In genomic region chr17:45246861-45247428, GRCh38 we compare ENCODE assay signal across 8 cellular contexts. TPM values are rescaled to one million over a fixed set of nuclear protein-coding genes. Genes with fewer than 3 reads are reported as not detected.
DNase-seq lines count a peak whose midpoint lies in the region; ATAC-seq and TF ChIP-seq lines count a peak whose summit lies in the region.

No MANE protein-coding gene starts in this region.

- peaks cover 9% of the 10 kb centered on the region for H3K36me3 Mint-ChIP-seq in endodermal cell (ENCODE audit: low read depth)
- H3K36me3 Mint-ChIP-seq in naive thymus-derived CD4-positive, alpha-beta T cell, result peaks cover 4 to 35% (median 7%) of the 10 kb centered on the region in 5 donors

- H3K27me3 Mint-ChIP-seq in endodermal cell (ENCODE audit: insufficient read depth), result peaks cover 28% of the 10 kb centered on the region
- no peaks in the 10 kb centered on the region for H3K27me3 Mint-ChIP-seq in naive thymus-derived CD4-positive, alpha-beta T cell

- H3K27ac ChIP-seq in endodermal cell (ENCODE audit: low read depth, low read length), result peak overlapping the region; percentile 66
- H3K27ac ChIP-seq in naive thymus-derived CD4-positive, alpha-beta T cell (ENCODE audit: low read depth, low read length), result peak overlapping the region; percentile 95

- H3K27ac Mint-ChIP-seq in endodermal cell, result peak overlapping the region; percentile 94
- H3K27ac Mint-ChIP-seq in naive thymus-derived CD4-positive, alpha-beta T cell, result peak overlapping the region; percentile 85 to 98 (median 96)

- WGBS in endodermal cell (ENCODE audit: insufficient coverage in 1 of 2, insufficient read length in 1 of 2), 2 experiments, result 3 to 7% methylated on average over 19 to 33 of the region's 33 CpGs

- DNase-seq in AG09319 (ENCODE audit: extremely low read depth, low read depth), result no peak
- DNase-seq in HAP-1 (ENCODE audit: low spot score in 2 of 2), result peak; percentile 45 to 74
- DNase-seq in SK-MEL-5 (ENCODE audit: low read depth, low spot score), result peak; percentile 45
- DNase-seq in endodermal cell, result peak; percentile 94
- DNase-seq in naive thymus-derived CD4-positive, alpha-beta T cell, result peak in 4 of 9 donors; percentile 80 to 85 (median 82)
- no peak for DNase-seq in NCI-H1092 treated with DMSO at 0.1 percent for 48 hours (lab: John Stamatoyannopoulos, UW)

- intact Hi-C loops in naive thymus-derived CD4-positive, alpha-beta T cell (cut with micrococcal nuclease), result loop anchor here (1.0 to 5.0 kb wide), 10 partner anchors 12 to 350 kb away; partner anchors contain the start of genes HEXIM1 (in 2 of the 2), EFTUD2 (in 1 of the 2), HEXIM2 (in 1 of the 2) and MAP3K14 (in 1 of the 2)

- H3K9ac ChIP-seq in endodermal cell (ENCODE audit: extremely low read depth, low read length, poor library complexity, severe bottlenecking), result peak overlapping the region; percentile 34

- H3K4me1 ChIP-seq in HAP-1, result peaks cover 4% of the 10 kb centered on the region
- peaks cover 3% of the 10 kb centered on the region for H3K4me1 ChIP-seq in endodermal cell (ENCODE audit: control insufficient read depth, insufficient read depth, low read length)
- peaks cover 26 to 42% of the 10 kb centered on the region in 2 donors for H3K4me1 ChIP-seq in naive thymus-derived CD4-positive, alpha-beta T cell (ENCODE audit: control insufficient read depth in 2 of 2, insufficient read depth in 2 of 2, low read length in 2 of 2)

- in situ Hi-C loops in HAP-1 (cut with MboI; ENCODE audit: low sequenced_read_pairs) (no loop called here), SK-MEL-5 (cut with HindIII; ENCODE audit: low pct_unique_long_range_greater_than_20kb, low sequenced_read_pairs) (no loop called here)

- peak overlapping the region; percentile 79 for H3K4me3 Mint-ChIP-seq in endodermal cell
- peak overlapping the region; percentile 88 to 93 (median 90) for H3K4me3 Mint-ChIP-seq in naive thymus-derived CD4-positive, alpha-beta T cell

- H3K4me1 Mint-ChIP-seq in endodermal cell, result peaks cover 13% of the 10 kb centered on the region
- peaks cover 28 to 62% (median 57%) of the 10 kb centered on the region in 7 donors for H3K4me1 Mint-ChIP-seq in naive thymus-derived CD4-positive, alpha-beta T cell

- H3K9me3 ChIP-seq in HAP-1, result no peaks in the 10 kb centered on the region
- no peaks in the 10 kb centered on the region for H3K9me3 ChIP-seq in endodermal cell (ENCODE audit: control insufficient read depth, low read length)
- H3K9me3 ChIP-seq in naive thymus-derived CD4-positive, alpha-beta T cell (ENCODE audit: control insufficient read depth in 2 of 3, low read length in 3 of 3), result no peaks in the 10 kb centered on the region

- H3K36me3 ChIP-seq in HAP-1 (replicated peaks) (no peaks in the 10 kb centered on the region), endodermal cell (ENCODE audit: control insufficient read depth, insufficient read depth, low read length) (peaks cover 4% of the 10 kb centered on the region)
- peaks cover 23 to 65% (median 30%) of the 10 kb centered on the region in 3 experiments for H3K36me3 ChIP-seq in naive thymus-derived CD4-positive, alpha-beta T cell (ENCODE audit: control insufficient read depth in 2 of 3, insufficient read depth in 3 of 3, low read length in 3 of 3)

- POLR2A ChIA-PET in naive thymus-derived CD4-positive, alpha-beta T cell (lab: Charles Lee), result interaction anchor here (0.6 to 34.3 kb wide), 13 partner anchors 8 to 1031 kb away, joined by 3 to 851 read pairs (median 4); partner anchors contain the start of genes FMNL1, HEXIM1 and MAP3K14

- ATAC-seq in naive thymus-derived CD4-positive, alpha-beta T cell, result peak; percentile 53
- ATAC-seq in HG03342 (IDR thresholded peaks at IDR 0.05; ENCODE audit: unreplicated experiment), result no peak
- no peak for ATAC-seq in GM18511 (IDR thresholded peaks at IDR 0.05; ENCODE audit: unreplicated experiment)

- CTCF ChIA-PET in naive thymus-derived CD4-positive, alpha-beta T cell (lab: Charles Lee), result interaction anchor here (0.6 to 4.2 kb wide), 12 partner anchors 11 to 111 kb away, joined by 3 to 35 read pairs (median 4); partner anchors contain the start of genes ACBD4 and FMNL1

- H3K27me3 ChIP-seq in HAP-1 (ENCODE audit: low read depth) (no peaks in the 10 kb centered on the region), endodermal cell (ENCODE audit: control insufficient read depth, insufficient read depth, low read length, poor library complexity, severe bottlenecking) (no peaks in the 10 kb centered on the region)
- H3K27me3 ChIP-seq in naive thymus-derived CD4-positive, alpha-beta T cell (ENCODE audit: control insufficient read depth in 2 of 2, insufficient read depth in 2 of 2, low read length in 2 of 2), result no peaks in the 10 kb centered on the region

- H3K9me3 Mint-ChIP-seq in endodermal cell, result no peaks in the 10 kb centered on the region
- no peaks in the 10 kb centered on the region for H3K9me3 Mint-ChIP-seq in naive thymus-derived CD4-positive, alpha-beta T cell

- TF ChIP-seq CTCF in AG09319 (IDR thresholded peaks at IDR 0.05; ENCODE audit: low read depth, low read length) (peak; percentile 53), endodermal cell (conservative IDR thresholded peaks at IDR 0.05) (peak; percentile 84)

- H3K4me3 ChIP-seq in HAP-1 (peak overlapping the region; percentile 81), endodermal cell (ENCODE audit: low read length) (peak overlapping the region; percentile 88)
- peak overlapping the region; percentile 89 for H3K4me3 ChIP-seq in naive thymus-derived CD4-positive, alpha-beta T cell (ENCODE audit: low read length)

RNA-seq across cellular contexts. Expression of gene SPATA32, which starts 14.9 kb away (rescaled TPM):
- not detected in 2 replicates for total RNA-seq in SK-MEL-5 (2014; rRNA removed; shearing (Covaris generic))
- not detected in 2 replicates for polyA plus RNA-seq in SK-MEL-5 (2015; cell fraction: cytosol; rRNA removed)
- polyA plus RNA-seq in SK-MEL-5 (2015; cell fraction: nucleus; rRNA removed), result not detected in 2 replicates
- under 1 TPM in 1 of 2 donors, not detected in 1; 0.18 TPM for total RNA-seq in endodermal cell
- polyA plus RNA-seq in endodermal cell (2013, experiment 1 of 2), result not detected
- polyA plus RNA-seq in endodermal cell (2013, experiment 2 of 2), result not detected
- 1 to 10 TPM in 1 of 5 experiments, under 1 TPM in 3, not detected in 1; 0.12 to 1.1 (median 0.58) TPM for total RNA-seq in naive thymus-derived CD4-positive, alpha-beta T cell
- under 1 TPM; 0.31 to 0.59 TPM for polyA plus RNA-seq in naive thymus-derived CD4-positive, alpha-beta T cell

RNA-seq across cellular contexts. Expression of gene FMNL1, which starts 25.3 kb away (rescaled TPM):
- 0.21 and 0.63 TPM in 2 replicates for total RNA-seq in SK-MEL-5 (2014; rRNA removed; shearing (Covaris generic))
- polyA plus RNA-seq in SK-MEL-5 (2015; cell fraction: cytosol; rRNA removed), result 1.0 and 1.6 TPM in 2 replicates
- 0.48 and 1.8 TPM in 2 replicates for polyA plus RNA-seq in SK-MEL-5 (2015; cell fraction: nucleus; rRNA removed)
- 1 to 10 TPM; 3.5 to 4.5 TPM for total RNA-seq in endodermal cell
- polyA plus RNA-seq in endodermal cell (2013, experiment 1 of 2), result 1.9 TPM
- 1.7 TPM for polyA plus RNA-seq in endodermal cell (2013, experiment 2 of 2)
- total RNA-seq in naive thymus-derived CD4-positive, alpha-beta T cell, result 100 to 1,000 TPM; 324 to 595 (median 396) TPM
- polyA plus RNA-seq in naive thymus-derived CD4-positive, alpha-beta T cell, result 10 to 100 TPM; 19.0 to 36.4 TPM

Comparison
In these comparisons a context has a peak if more than half of its experiments do, and no peak if none do; other contexts are left out.
1. DNase-seq: peak in HAP-1 (2 of 2), SK-MEL-5 (single experiment) and endodermal cell (single experiment); none in AG09319 (single experiment) and NCI-H1092 treated with DMSO at 0.1 percent for 48 hours (single experiment).
2. RNA of gene FMNL1, which starts 25.3 kb away (total RNA-seq): 324 to 595 TPM in naive thymus-derived CD4-positive, alpha-beta T cell; 3.5 to 4.5 TPM in endodermal cell and 0.21 to 0.63 TPM in SK-MEL-5; every median in the first group is over 10 times any median in the second.
3. Peak in every context shown above with its lines, with median percentiles within 50 percentile points of each other: H3K4me3 ChIP-seq.